In genomic region chr15:68503791-68504720, GRCh38 we compare ENCODE assay signal across 15 cellular contexts.
DNase-seq lines count a peak whose midpoint lies in the region; TF ChIP-seq lines count a peak whose summit lies in the region.
"Had no signal": no experiment of that assay in that cellular context is flagged by ENCODE, and none has a peak within 500 bp of the region (broad histone marks: within the 10 kb centered on the region; RNA-seq: fewer than 3 reads in every experiment).

No MANE protein-coding gene starts in this region.

- H3K79me2 ChIP-seq in neural progenitor cell (ENCODE audit: low read depth), result no peaks in the 10 kb centered on the region

- H3K27ac Mint-ChIP-seq in T-helper 2 cell treated with Interferon-gamma antibody and Interleukin-4, amounts not matched to agents 5 μg/mL and 100 μg/mL, for 36 hours, result no peak overlapping the region
- H3K27ac Mint-ChIP-seq in endodermal cell, result peak overlapping the region; percentile 12
- H3K27ac Mint-ChIP-seq in neural progenitor cell, result peak overlapping the region; percentile 81
- H3K27ac Mint-ChIP-seq: activated T-cell treated with anti-CD3 and anti-CD28 coated beads, Interleukin-2, amount 50 U/mL, for 24 hours; immature natural killer cell; type B pancreatic cell had no signal

- H3K4me1 ChIP-seq in endodermal cell (ENCODE audit: control insufficient read depth, insufficient read depth, low read length) (no peaks in the 10 kb centered on the region), neural progenitor cell (no peaks in the 10 kb centered on the region)

- peaks cover 9% of the 10 kb centered on the region for H3K27me3 Mint-ChIP-seq in T-helper 2 cell treated with Interferon-gamma antibody and Interleukin-4, amounts not matched to agents 5 μg/mL and 100 μg/mL, for 36 hours (ENCODE audit: low read depth)
- H3K27me3 Mint-ChIP-seq in endodermal cell (ENCODE audit: insufficient read depth) (peaks cover 3% of the 10 kb centered on the region), neural progenitor cell (ENCODE audit: insufficient read depth, low read depth) (peaks cover 13% of the 10 kb centered on the region)
- H3K27me3 Mint-ChIP-seq: type B pancreatic cell had no signal

- no peak overlapping the region for H3K27ac ChIP-seq in endodermal cell (ENCODE audit: low read depth, low read length)
- H3K27ac ChIP-seq in neural progenitor cell, result no peak overlapping the region
- H3K27ac ChIP-seq in substantia nigra (ENCODE audit: low read depth, low read length, poor library complexity, severe bottlenecking), result no peak overlapping the region

- H3K4me3 ChIP-seq in endodermal cell (ENCODE audit: low read length) (no peak overlapping the region), neural progenitor cell (no peak overlapping the region)

- H3K9me3 Mint-ChIP-seq in T-helper 2 cell treated with Interferon-gamma antibody and Interleukin-4, amounts not matched to agents 5 μg/mL and 100 μg/mL, for 36 hours, result no peaks in the 10 kb centered on the region
- H3K9me3 Mint-ChIP-seq in endodermal cell (no peaks in the 10 kb centered on the region), neural progenitor cell (no peaks in the 10 kb centered on the region)
- H3K9me3 Mint-ChIP-seq: activated T-cell treated with anti-CD3 and anti-CD28 coated beads, Interleukin-2, amount 50 U/mL, for 24 hours; immature natural killer cell; type B pancreatic cell had no signal

- TF ChIP-seq CTCF in endodermal cell (conservative IDR thresholded peaks at IDR 0.05), result no peak
- TF ChIP-seq CTCF in neural progenitor cell (IDR thresholded peaks at IDR 0.05), result no peak

- H3K4me1 Mint-ChIP-seq in T-helper 2 cell treated with Interferon-gamma antibody and Interleukin-4, amounts not matched to agents 5 μg/mL and 100 μg/mL, for 36 hours (ENCODE audit: low read depth), result no peaks in the 10 kb centered on the region
- H3K4me1 Mint-ChIP-seq in endodermal cell (peaks cover 6% of the 10 kb centered on the region), neural progenitor cell (peaks cover 21% of the 10 kb centered on the region)
- H3K4me1 Mint-ChIP-seq: immature natural killer cell had no signal

- WGBS in endodermal cell (ENCODE audit: insufficient coverage in 1 of 2, insufficient read length in 1 of 2), 2 experiments, result 85 to 88% methylated on average over 10 to 11 of the region's 11 CpGs

- no peaks in the 10 kb centered on the region for H3K36me3 Mint-ChIP-seq in T-helper 2 cell treated with Interferon-gamma antibody and Interleukin-4, amounts not matched to agents 5 μg/mL and 100 μg/mL, for 36 hours (ENCODE audit: low read depth)
- H3K36me3 Mint-ChIP-seq in endodermal cell (ENCODE audit: low read depth), result no peaks in the 10 kb centered on the region
- H3K36me3 Mint-ChIP-seq in neural progenitor cell, result no peaks in the 10 kb centered on the region
- H3K36me3 Mint-ChIP-seq: immature natural killer cell, type B pancreatic cell had no signal

- H3K36me3 ChIP-seq in endodermal cell (ENCODE audit: control insufficient read depth, insufficient read depth, low read length) (no peaks in the 10 kb centered on the region), neural progenitor cell (no peaks in the 10 kb centered on the region)

- H2AFZ ChIP-seq in neural progenitor cell (replicated peaks), result peak overlapping the region; percentile 51

- no peaks in the 10 kb centered on the region for H3K9me3 ChIP-seq in endodermal cell (ENCODE audit: control insufficient read depth, low read length)
- H3K9me3 ChIP-seq in neural progenitor cell (ENCODE audit: low read depth), result no peaks in the 10 kb centered on the region

- no peak overlapping the region for H3K9ac ChIP-seq in endodermal cell (ENCODE audit: extremely low read depth, low read length, poor library complexity, severe bottlenecking)
- H3K9ac ChIP-seq in neural progenitor cell, result no peak overlapping the region

- H3F3A ChIP-seq in neural progenitor cell (ENCODE audit: low read depth), result no peaks in the 10 kb centered on the region

- no peaks in the 10 kb centered on the region for H3K27me3 ChIP-seq in endodermal cell (ENCODE audit: control insufficient read depth, insufficient read depth, low read length, poor library complexity, severe bottlenecking)
- H3K27me3 ChIP-seq in neural progenitor cell, result no peaks in the 10 kb centered on the region

- H4K20me1 ChIP-seq in neural progenitor cell (ENCODE audit: low read depth), result no peaks in the 10 kb centered on the region

- no peak for DNase-seq in T-helper 2 cell treated with Interferon-gamma antibody and Interleukin-4, amounts not matched to agents 5 μg/mL and 100 μg/mL, for 36 hours (ENCODE audit: low spot score)
- DNase-seq in T-helper 2 cell, result no peak
- peak; percentile 87 for DNase-seq in LHCN-M2 (ENCODE audit: low read depth)
- DNase-seq in endodermal cell, result peak; percentile 53
- no peak for DNase-seq in neural progenitor cell (ENCODE audit: low spot score)
- no peak for DNase-seq in substantia nigra (lab: John Stamatoyannopoulos, UW)
- no peak for DNase-seq in stimulated activated CD4-positive, alpha-beta T cell treated with anti-CD3 and anti-CD28 coated beads, Interleukin-4, amount 100 ng/mL, for 4 hours
- DNase-seq in GF-D8 (lab: John Stamatoyannopoulos, UW), result no peak
- DNase-seq: activated T-cell treated with anti-CD3 and anti-CD28 coated beads, Interleukin-2, amount 50 U/mL, for 24 hours; central memory CD4-positive, alpha-beta T cell; erythroblast; immature natural killer cell; MM.1S; NCI-H510A treated with DMSO at 0.1 percent for 48 hours had no signal

- peak overlapping the region; percentile 13 for H3K4me3 Mint-ChIP-seq in T-helper 2 cell treated with Interferon-gamma antibody and Interleukin-4, amounts not matched to agents 5 μg/mL and 100 μg/mL, for 36 hours
- H3K4me3 Mint-ChIP-seq in endodermal cell, result no peak overlapping the region
- H3K4me3 Mint-ChIP-seq in neural progenitor cell, result no peak overlapping the region
- H3K4me3 Mint-ChIP-seq: activated T-cell treated with anti-CD3 and anti-CD28 coated beads, Interleukin-2, amount 50 U/mL, for 24 hours; immature natural killer cell; type B pancreatic cell had no signal

- no peak overlapping the region for H3K4me2 ChIP-seq in neural progenitor cell

Comparison
In these comparisons a context has a peak if more than half of its experiments do, and no peak if none do; other contexts are left out.
1. DNase-seq: peak in LHCN-M2 (single experiment) and endodermal cell (single experiment); none in T-helper 2 cell treated with Interferon-gamma antibody and Interleukin-4, amounts not matched to agents 5 μg/mL and 100 μg/mL, for 36 hours (single experiment), T-helper 2 cell (0 of 5), neural progenitor cell (single experiment), substantia nigra (0 of 49), stimulated activated CD4-positive, alpha-beta T cell treated with anti-CD3 and anti-CD28 coated beads, Interleukin-4, amount 100 ng/mL, for 4 hours (0 of 2) and GF-D8 (single experiment).